ENCODE assay signal across 11 cellular contexts in the genomic region with DNA sequence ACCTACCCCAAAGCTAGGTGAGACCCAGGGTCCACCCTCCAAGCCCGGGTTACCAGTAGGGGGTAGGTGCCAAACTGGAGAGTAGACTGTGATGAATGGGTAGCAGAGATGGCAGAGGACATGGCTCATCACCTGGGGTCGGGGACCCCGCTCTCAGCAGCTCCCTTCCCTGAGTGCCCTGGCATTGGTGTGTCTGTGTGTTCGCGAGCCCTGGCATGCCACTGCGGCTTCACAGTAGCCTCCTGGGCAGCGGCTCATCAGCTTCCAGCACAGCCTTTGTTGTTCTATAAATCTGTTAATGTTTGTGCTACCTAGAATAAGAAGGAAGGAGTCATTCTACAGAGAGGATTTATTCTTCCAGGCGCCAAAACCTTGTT.
A peak's percentile ranks its signal among the peaks of the same experiment; 100 is the strongest.
DNase-seq lines count a peak whose midpoint lies in the region; ATAC-seq and TF ChIP-seq lines count a peak whose summit lies in the region.
"Had no signal": no experiment of that assay in that cellular context is flagged by ENCODE, and none has a peak within 500 bp of the region (broad histone marks: within the 10 kb centered on the region; RNA-seq: fewer than 3 reads in every experiment).

No MANE protein-coding gene starts in this region.

- H3K4me3 Mint-ChIP-seq in natural killer cell treated with Interleukin-12 subunit alpha and Interleukin-12 subunit beta and Interleukin-15 and Interleukin-18, amount 100 ng/mL, for 72 hours, result peak overlapping the region; percentile 73

- peaks cover 6% of the 10 kb centered on the region for H3K36me3 Mint-ChIP-seq in natural killer cell treated with Interleukin-12 subunit alpha and Interleukin-12 subunit beta and Interleukin-15 and Interleukin-18, amount 100 ng/mL, for 72 hours

- CTCF ChIA-PET in mammary epithelial cell (lab: Charles Lee; ENCODE audit: low non-redundant PET), result interaction anchor here (0.7 to 1.6 kb wide), 2 partner anchors 11 to 23 kb away, joined by 3 read pairs; no protein-coding TSS in a partner anchor

- H3K27ac ChIP-seq in heart right ventricle, result peak overlapping the region in 8 of 10 donors; percentile 31 to 94 (median 56)
- peak overlapping the region; percentile 73 for H3K27ac ChIP-seq in mammary epithelial cell (ENCODE audit: insufficient read depth, low read depth, low read length)
- H3K27ac ChIP-seq in aorta (ENCODE audit: low read depth in 1 of 2, low read length in 2 of 2), result no peak overlapping the region
- H3K27ac ChIP-seq: C4-2B had no signal

- peaks cover 4 to 63% (median 32%) of the 10 kb centered on the region in 9 donors for H3K4me1 ChIP-seq in heart right ventricle
- H3K4me1 ChIP-seq in mammary epithelial cell (ENCODE audit: insufficient read depth, low read length), result peaks cover 33% of the 10 kb centered on the region
- H3K4me1 ChIP-seq in aorta (ENCODE audit: control insufficient read depth in 1 of 2, insufficient read depth in 2 of 2, low read length in 2 of 2), result peaks cover 0 to 4% of the 10 kb centered on the region in 2 donors

- H3K4me2 ChIP-seq in mammary epithelial cell (ENCODE audit: insufficient read depth, low read depth, low read length), result peak overlapping the region; percentile 63

- no peaks in the 10 kb centered on the region for H4K20me1 ChIP-seq in mammary epithelial cell (ENCODE audit: insufficient read depth, low read length)

- intact Hi-C loops in heart right ventricle (cut with DNase I) (loop anchor here in 1 of 10 donors (5.0 kb wide), 1 partner anchor 184 kb away; no protein-coding TSS in a partner anchor), Right ventricle myocardium inferior (cut with DNase I) (no loop called here), mammary epithelial cell (cut with micrococcal nuclease) (loop anchor here (1.0 kb wide), 1 partner anchor 10 kb away; no protein-coding TSS in a partner anchor), aorta (cut with DNase I) (no loop called here)

- DNase-seq in heart right ventricle (no peak), Right ventricle myocardium inferior (ENCODE audit: missing footprints) (no peak), mammary epithelial cell (peak; percentile 62), aorta (peak in 1 of 2 donors; percentile 57)
- DNase-seq in natural killer cell treated with Interleukin-12 subunit alpha and Interleukin-12 subunit beta and Interleukin-15 and Interleukin-18, amount 100 ng/mL, for 72 hours (ENCODE audit: low spot score), result no peak
- DNase-seq in stimulated activated naive CD4-positive, alpha-beta T cell (lab: John Stamatoyannopoulos, UW), result no peak
- DNase-seq: NCI-H1417, SHP77 had no signal

- peaks cover 0 to 19% (median 7%) of the 10 kb centered on the region in 11 donors for H3K9me3 ChIP-seq in heart right ventricle
- H3K9me3 ChIP-seq in mammary epithelial cell (replicated peaks; ENCODE audit: insufficient read depth, low read length), result no peaks in the 10 kb centered on the region
- H3K9me3 ChIP-seq in aorta (ENCODE audit: control insufficient read depth, low read length), result no peaks in the 10 kb centered on the region

- H3K36me3 ChIP-seq in heart right ventricle (no peaks in the 10 kb centered on the region), mammary epithelial cell (ENCODE audit: insufficient read depth, low read length) (no peaks in the 10 kb centered on the region), aorta (ENCODE audit: control insufficient read depth in 1 of 2, insufficient read depth in 2 of 2, low read length in 1 of 2) (no peaks in the 10 kb centered on the region)

- no peaks in the 10 kb centered on the region for H3K9me3 Mint-ChIP-seq in natural killer cell treated with Interleukin-12 subunit alpha and Interleukin-12 subunit beta and Interleukin-15 and Interleukin-18, amount 100 ng/mL, for 72 hours

- in situ Hi-C loops in mammary epithelial cell (cut with MboI; ENCODE audit: low sequenced_read_pairs in 2 of 2), result no loop called here

- peak overlapping the region; percentile 85 for H2AFZ ChIP-seq in mammary epithelial cell (ENCODE audit: low read depth, low read length)

- H3K27ac Mint-ChIP-seq in natural killer cell treated with Interleukin-12 subunit alpha and Interleukin-12 subunit beta and Interleukin-15 and Interleukin-18, amount 100 ng/mL, for 72 hours, result peak overlapping the region; percentile 97 to 100

- H3K4me3 ChIP-seq in heart right ventricle (no peak overlapping the region), mammary epithelial cell (replicated peaks in 1 of 3; ENCODE audit: insufficient read depth in 1 of 3, low read depth in 2 of 3, low read length in 3 of 3) (no peak overlapping the region), aorta (ENCODE audit: low read length in 2 of 2) (no peak overlapping the region)

- peak overlapping the region; percentile 33 for H3K9ac ChIP-seq in mammary epithelial cell (ENCODE audit: insufficient read depth, low read length)

- no peaks in the 10 kb centered on the region for H3K27me3 ChIP-seq in heart right ventricle
- no peaks in the 10 kb centered on the region for H3K27me3 ChIP-seq in mammary epithelial cell (ENCODE audit: insufficient read depth, low read length)
- no peaks in the 10 kb centered on the region for H3K27me3 ChIP-seq in aorta (ENCODE audit: control insufficient read depth in 1 of 2, insufficient read depth in 2 of 2, low read length in 1 of 2)

- no peak for TF ChIP-seq CTCF in heart right ventricle (IDR thresholded peaks at IDR 0.05)
- no peak for TF ChIP-seq CTCF in mammary epithelial cell (conservative IDR thresholded peaks at IDR 0.05 in 1 of 2, IDR thresholded peaks at IDR 0.05 in 1 of 2; ENCODE audit: extremely low read depth in 1 of 2, insufficient read depth in 1 of 2, low read depth in 1 of 2, low read length in 2 of 2)

- ATAC-seq in heart right ventricle (no peak), Right ventricle myocardium inferior (no peak), aorta (ENCODE audit: low FRiP score) (peak; percentile 44), HG03135 (IDR thresholded peaks at IDR 0.05; ENCODE audit: unreplicated experiment) (no peak), GM19328 (IDR thresholded peaks at IDR 0.05; ENCODE audit: unreplicated experiment) (no peak)
- no peak for ATAC-seq in natural killer cell treated with Interleukin-12 subunit alpha and Interleukin-12 subunit beta and Interleukin-15 and Interleukin-18, amount 100 ng/mL, for 72 hours

- peaks cover 54 to 70% of the 10 kb centered on the region in 2 donors for H3K4me1 Mint-ChIP-seq in natural killer cell treated with Interleukin-12 subunit alpha and Interleukin-12 subunit beta and Interleukin-15 and Interleukin-18, amount 100 ng/mL, for 72 hours (ENCODE audit: low read depth in 2 of 2)

- dilution Hi-C loops in mammary epithelial cell (cut with HindIII; ENCODE audit: low sequenced_read_pairs), result no loop called here

- H3K79me2 ChIP-seq in mammary epithelial cell (ENCODE audit: insufficient read depth, low read length), result no peaks in the 10 kb centered on the region

- H3K27me3 Mint-ChIP-seq in natural killer cell treated with Interleukin-12 subunit alpha and Interleukin-12 subunit beta and Interleukin-15 and Interleukin-18, amount 100 ng/mL, for 72 hours, result no peaks in the 10 kb centered on the region

- BruUV-seq in mammary epithelial cell (replicated peaks; lab: Mats Ljungman, UMichigan), result TSS peak; percentile 43

- WGBS in heart right ventricle, 2 donors, result 83 to 91% methylated on average over 8 of the region's 8 CpGs
- 1% methylated on average over 8 of the region's 8 CpGs for WGBS in mammary epithelial cell (ENCODE audit: low coverage, missing lambda C conversion rate)
- 93 to 96% methylated on average over 8 of the region's 8 CpGs for WGBS in aorta, 2 donors

Comparison
In these comparisons a context has a peak if more than half of its experiments do, and no peak if none do; other contexts are left out.
1. H3K27ac ChIP-seq: peak in heart right ventricle (8 of 10) and mammary epithelial cell (single experiment); none in aorta (0 of 2).